1 cellular context compared by ENCODE assay signal in the genomic region with DNA sequence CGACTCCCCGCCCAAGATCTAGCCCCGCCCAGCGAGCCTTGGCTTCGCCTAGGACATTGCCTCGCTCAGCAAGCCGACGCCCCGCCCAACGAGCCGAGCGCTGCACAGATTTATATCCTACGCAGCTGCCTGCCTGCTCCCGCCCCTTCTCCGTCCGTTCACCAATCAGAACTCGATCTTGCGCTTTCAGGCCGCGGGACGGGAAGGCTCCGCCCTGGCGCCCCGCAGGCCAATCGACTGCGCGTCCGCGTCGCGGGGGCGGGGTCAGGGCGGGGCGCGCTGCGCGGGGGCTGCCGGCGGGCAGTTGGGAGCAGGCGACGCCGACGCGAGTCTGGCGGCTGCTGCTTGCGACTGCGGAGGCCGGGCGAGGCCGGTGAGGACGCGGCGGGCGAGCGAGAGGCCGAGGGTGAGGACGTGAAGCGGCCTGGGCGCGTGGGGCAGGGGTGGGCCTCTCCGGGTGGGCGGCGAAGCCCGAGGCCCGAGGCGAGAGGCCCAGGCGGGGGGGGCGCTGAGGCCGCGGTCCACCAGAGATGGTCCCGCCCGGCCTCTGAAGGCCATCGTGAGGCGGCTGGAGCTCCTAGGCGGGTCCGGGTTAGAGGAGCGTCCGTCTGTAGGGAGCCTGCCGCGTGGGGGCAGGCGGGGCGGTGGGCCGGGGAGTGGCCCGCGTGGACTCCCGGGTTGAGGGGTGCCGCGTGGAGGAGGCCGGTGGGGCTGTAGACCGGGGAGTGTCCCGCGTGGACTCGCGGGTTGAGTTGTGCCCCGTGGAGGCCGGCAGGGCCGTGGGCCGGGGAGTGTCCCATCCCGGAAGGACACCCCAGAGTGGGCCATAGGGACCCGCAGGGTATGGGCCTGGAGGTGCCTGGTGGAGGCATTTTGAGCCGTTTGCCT.
TF ChIP-seq lines count a peak whose summit lies in the region.

TSS of gene FARP2 (plus strand) at position 303 of the 888 bp plus-strand sequence. CDS start 16,823 bp downstream, outside the sequence.

TF ChIP-seq in HepG2, 621 proteins besides CTCF, POLR2A, EP300 and RAD21 (continued from another document and continues in another):
- TF ChIP-seq ZNF33A (CRISPR knock-in tag; IDR thresholded peaks at IDR 0.05; ENCODE audit: borderline replicate concordance) (no peak), MTERF4 (CRISPR knock-in tag; IDR thresholded peaks at IDR 0.05) (peak; percentile 87; the same call in 1 of the 2 replicates), IRF1 (CRISPR knock-in tag; IDR thresholded peaks at IDR 0.05; ENCODE audit: low read depth) (no peak), ZNF614 (CRISPR knock-in tag; IDR thresholded peaks at IDR 0.05; ENCODE audit: borderline replicate concordance) (peak; percentile 34; the same call in 1 of the 2 replicates), ZNF138 (CRISPR knock-in tag; IDR thresholded peaks at IDR 0.05; ENCODE audit: low read depth) (no peak), ZNF124 (CRISPR knock-in tag; IDR thresholded peaks at IDR 0.05) (peak; percentile 66; the same call in 1 of the 2 replicates), ISL2 (CRISPR knock-in tag; IDR thresholded peaks at IDR 0.05) (0 out of 2 replicates have a peak, but pooled peaks have one; percentile 12), ZSCAN12 (CRISPR knock-in tag; IDR thresholded peaks at IDR 0.05) (no peak; the same call in 1 of the 2 replicates), ZNF34 (CRISPR knock-in tag; IDR thresholded peaks at IDR 0.05; ENCODE audit: borderline replicate concordance) (peak; percentile 86), TMF1 (CRISPR knock-in tag; IDR thresholded peaks at IDR 0.05; ENCODE audit: low read depth) (no peak; the same call in none of the 2 replicates), SALL2 (CRISPR knock-in tag; IDR thresholded peaks at IDR 0.05) (peak; percentile 83; the same call in 1 of the 2 replicates), ZNF777 (CRISPR knock-in tag; IDR thresholded peaks at IDR 0.05) (peak; percentile 29; the same call in 1 of the 2 replicates), EED (CRISPR knock-in tag; IDR thresholded peaks at IDR 0.05) (peak; percentile 91; the same call in 1 of the 2 replicates), ZFP91 (CRISPR knock-in tag; IDR thresholded peaks at IDR 0.05; ENCODE audit: borderline replicate concordance) (peak; percentile 50), SMAD1 (CRISPR knock-in tag; IDR thresholded peaks at IDR 0.05; ENCODE audit: borderline replicate concordance, low read depth) (no peak), CHCHD3 (CRISPR knock-in tag; IDR thresholded peaks at IDR 0.05) (peak; percentile 88; the same call in 1 of the 2 replicates), ZNF589 (CRISPR knock-in tag; conservative IDR thresholded peaks at IDR 0.05) (no peak), ZNF510 (CRISPR knock-in tag; IDR thresholded peaks at IDR 0.05; ENCODE audit: low read depth) (no peak), ZNF234 (CRISPR knock-in tag; conservative IDR thresholded peaks at IDR 0.05) (no peak), NR1H2 (CRISPR knock-in tag; IDR thresholded peaks at IDR 0.05; ENCODE audit: borderline replicate concordance, low read depth) (peak; percentile 89; the same call in 1 of the 2 replicates), THAP11 (CRISPR knock-in tag; IDR thresholded peaks at IDR 0.05) (peak; percentile 49), TSC22D2 (CRISPR knock-in tag; IDR thresholded peaks at IDR 0.05; ENCODE audit: borderline replicate concordance) (peak; percentile 53; the same call in 1 of the 2 replicates), SIX4 (CRISPR knock-in tag; IDR thresholded peaks at IDR 0.05) (no peak; the same call in 1 of the 2 replicates), CEBPB (IDR thresholded peaks at IDR 0.05; ENCODE audit: borderline replicate concordance, low read depth, low read length) (no peak), FOSL2 (CRISPR knock-in tag; IDR thresholded peaks at IDR 0.05) (no peak), BORCS8-MEF2B (CRISPR knock-in tag; IDR thresholded peaks at IDR 0.05) (peak; percentile 62; the same call in 1 of the 2 replicates), FOXJ3 (CRISPR knock-in tag; IDR thresholded peaks at IDR 0.05; ENCODE audit: borderline replicate concordance) (no peak), ATM (IDR thresholded peaks at IDR 0.05; ENCODE audit: borderline replicate concordance) (no peak), ZNF24 (IDR thresholded peaks at IDR 0.05) (no peak), SOX5 (CRISPR knock-in tag; IDR thresholded peaks at IDR 0.05; ENCODE audit: borderline replicate concordance) (no peak; the same call in 1 of the 2 replicates), ZNF335 (CRISPR knock-in tag; IDR thresholded peaks at IDR 0.05) (peak; percentile 17; the same call in 1 of the 2 replicates), TRIM24 (CRISPR knock-in tag; IDR thresholded peaks at IDR 0.05) (no peak), JUND (CRISPR knock-in tag; IDR thresholded peaks at IDR 0.05) (no peak), ZNF441 (CRISPR knock-in tag; IDR thresholded peaks at IDR 0.05; ENCODE audit: borderline replicate concordance) (no peak), ZNF746 (CRISPR knock-in tag; IDR thresholded peaks at IDR 0.05) (no peak; the same call in 1 of the 2 replicates), TAF1 (CRISPR knock-in tag; IDR thresholded peaks at IDR 0.05) (peak; percentile 91), SMC3 (IDR thresholded peaks at IDR 0.05; ENCODE audit: low read length) (no peak), ZNF263 (CRISPR knock-in tag; IDR thresholded peaks at IDR 0.05) (no peak; the same call in 1 of the 2 replicates), ZBTB44 (CRISPR knock-in tag; IDR thresholded peaks at IDR 0.05) (no peak), RBM39 (IDR thresholded peaks at IDR 0.05; ENCODE audit: low read depth, low read length, poor library complexity, severe bottlenecking) (no peak)
- TF ChIP-seq, protein P1, sequence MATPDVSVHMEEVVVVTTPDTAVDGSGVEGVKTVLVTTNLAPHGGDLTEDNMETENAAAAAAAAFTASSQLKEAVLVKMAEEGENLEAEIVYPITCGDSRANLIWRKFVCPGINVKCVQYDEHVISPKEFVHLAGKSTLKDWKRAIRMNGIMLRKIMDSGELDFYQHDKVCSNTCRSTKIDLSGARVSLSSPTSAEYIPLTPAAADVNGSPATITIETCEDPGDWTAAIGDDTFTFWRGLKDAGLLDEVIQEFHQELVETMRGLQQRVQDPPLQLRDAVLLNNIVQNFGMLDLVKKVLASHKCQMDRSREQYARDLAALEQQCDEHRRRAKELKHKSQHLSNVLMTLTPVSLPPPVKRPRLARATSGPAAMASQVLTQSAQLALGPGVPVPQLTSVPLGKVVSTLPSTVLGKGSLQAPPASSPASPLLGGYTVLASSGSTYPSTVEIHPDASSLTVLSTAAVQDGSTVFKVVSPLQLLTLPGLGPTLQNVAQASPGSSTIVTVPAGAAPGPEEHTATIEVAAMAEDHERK (CRISPR knock-in tag; IDR thresholded peaks at IDR 0.05; ENCODE audit: low read depth) = no peak; the same call in 1 of the 2 replicates
- TF ChIP-seq, protein P2, sequence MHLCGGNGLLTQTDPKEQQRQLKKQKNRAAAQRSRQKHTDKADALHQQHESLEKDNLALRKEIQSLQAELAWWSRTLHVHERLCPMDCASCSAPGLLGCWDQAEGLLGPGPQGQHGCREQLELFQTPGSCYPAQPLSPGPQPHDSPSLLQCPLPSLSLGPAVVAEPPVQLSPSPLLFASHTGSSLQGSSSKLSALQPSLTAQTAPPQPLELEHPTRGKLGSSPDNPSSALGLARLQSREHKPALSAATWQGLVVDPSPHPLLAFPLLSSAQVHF (CRISPR knock-in tag; IDR thresholded peaks at IDR 0.05) = no peak
- TF ChIP-seq, protein P3, sequence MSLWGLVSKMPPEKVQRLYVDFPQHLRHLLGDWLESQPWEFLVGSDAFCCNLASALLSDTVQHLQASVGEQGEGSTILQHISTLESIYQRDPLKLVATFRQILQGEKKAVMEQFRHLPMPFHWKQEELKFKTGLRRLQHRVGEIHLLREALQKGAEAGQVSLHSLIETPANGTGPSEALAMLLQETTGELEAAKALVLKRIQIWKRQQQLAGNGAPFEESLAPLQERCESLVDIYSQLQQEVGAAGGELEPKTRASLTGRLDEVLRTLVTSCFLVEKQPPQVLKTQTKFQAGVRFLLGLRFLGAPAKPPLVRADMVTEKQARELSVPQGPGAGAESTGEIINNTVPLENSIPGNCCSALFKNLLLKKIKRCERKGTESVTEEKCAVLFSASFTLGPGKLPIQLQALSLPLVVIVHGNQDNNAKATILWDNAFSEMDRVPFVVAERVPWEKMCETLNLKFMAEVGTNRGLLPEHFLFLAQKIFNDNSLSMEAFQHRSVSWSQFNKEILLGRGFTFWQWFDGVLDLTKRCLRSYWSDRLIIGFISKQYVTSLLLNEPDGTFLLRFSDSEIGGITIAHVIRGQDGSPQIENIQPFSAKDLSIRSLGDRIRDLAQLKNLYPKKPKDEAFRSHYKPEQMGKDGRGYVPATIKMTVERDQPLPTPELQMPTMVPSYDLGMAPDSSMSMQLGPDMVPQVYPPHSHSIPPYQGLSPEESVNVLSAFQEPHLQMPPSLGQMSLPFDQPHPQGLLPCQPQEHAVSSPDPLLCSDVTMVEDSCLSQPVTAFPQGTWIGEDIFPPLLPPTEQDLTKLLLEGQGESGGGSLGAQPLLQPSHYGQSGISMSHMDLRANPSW (CRISPR knock-in tag; IDR thresholded peaks at IDR 0.05; ENCODE audit: borderline replicate concordance) = no peak
- TF ChIP-seq, protein P4, sequence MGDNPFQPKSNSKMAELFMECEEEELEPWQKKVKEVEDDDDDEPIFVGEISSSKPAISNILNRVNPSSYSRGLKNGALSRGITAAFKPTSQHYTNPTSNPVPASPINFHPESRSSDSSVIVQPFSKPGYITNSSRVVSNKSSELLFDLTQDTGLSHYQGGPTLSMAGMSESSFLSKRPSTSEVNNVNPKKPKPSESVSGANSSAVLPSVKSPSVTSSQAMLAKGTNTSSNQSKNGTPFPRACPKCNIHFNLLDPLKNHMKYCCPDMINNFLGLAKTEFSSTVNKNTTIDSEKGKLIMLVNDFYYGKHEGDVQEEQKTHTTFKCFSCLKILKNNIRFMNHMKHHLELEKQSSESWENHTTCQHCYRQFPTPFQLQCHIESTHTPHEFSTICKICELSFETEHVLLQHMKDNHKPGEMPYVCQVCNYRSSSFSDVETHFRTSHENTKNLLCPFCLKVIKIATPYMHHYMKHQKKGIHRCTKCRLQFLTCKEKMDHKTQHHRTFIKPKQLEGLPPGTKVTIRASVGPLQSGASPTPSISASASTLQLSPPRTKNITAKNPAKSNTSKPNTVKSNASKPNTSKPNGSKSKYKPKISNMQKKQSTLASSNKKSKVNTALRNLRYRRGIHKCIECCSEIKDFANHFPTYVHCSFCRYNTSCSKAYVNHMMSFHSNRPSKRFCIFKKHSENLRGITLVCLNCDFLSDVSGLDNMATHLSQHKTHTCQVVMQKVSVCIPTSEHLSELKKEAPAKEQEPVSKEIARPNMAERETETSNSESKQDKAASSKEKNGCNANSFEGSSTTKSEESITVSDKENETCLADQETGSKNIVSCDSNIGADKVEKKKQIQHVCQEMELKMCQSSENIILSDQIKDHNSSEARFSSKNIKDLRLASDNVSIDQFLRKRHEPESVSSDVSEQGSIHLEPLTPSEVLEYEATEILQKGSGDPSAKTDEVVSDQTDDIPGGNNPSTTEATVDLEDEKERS (CRISPR knock-in tag; IDR thresholded peaks at IDR 0.05) = peak; percentile 20; the same call in 1 of the 2 replicates
- TF ChIP-seq, protein P5, sequence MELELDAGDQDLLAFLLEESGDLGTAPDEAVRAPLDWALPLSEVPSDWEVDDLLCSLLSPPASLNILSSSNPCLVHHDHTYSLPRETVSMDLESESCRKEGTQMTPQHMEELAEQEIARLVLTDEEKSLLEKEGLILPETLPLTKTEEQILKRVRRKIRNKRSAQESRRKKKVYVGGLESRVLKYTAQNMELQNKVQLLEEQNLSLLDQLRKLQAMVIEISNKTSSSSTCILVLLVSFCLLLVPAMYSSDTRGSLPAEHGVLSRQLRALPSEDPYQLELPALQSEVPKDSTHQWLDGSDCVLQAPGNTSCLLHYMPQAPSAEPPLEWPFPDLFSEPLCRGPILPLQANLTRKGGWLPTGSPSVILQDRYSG (CRISPR knock-in tag; IDR thresholded peaks at IDR 0.05) = 0 out of 2 replicates have a peak, but pooled peaks have one; percentile 39
- TF ChIP-seq, protein P6, sequence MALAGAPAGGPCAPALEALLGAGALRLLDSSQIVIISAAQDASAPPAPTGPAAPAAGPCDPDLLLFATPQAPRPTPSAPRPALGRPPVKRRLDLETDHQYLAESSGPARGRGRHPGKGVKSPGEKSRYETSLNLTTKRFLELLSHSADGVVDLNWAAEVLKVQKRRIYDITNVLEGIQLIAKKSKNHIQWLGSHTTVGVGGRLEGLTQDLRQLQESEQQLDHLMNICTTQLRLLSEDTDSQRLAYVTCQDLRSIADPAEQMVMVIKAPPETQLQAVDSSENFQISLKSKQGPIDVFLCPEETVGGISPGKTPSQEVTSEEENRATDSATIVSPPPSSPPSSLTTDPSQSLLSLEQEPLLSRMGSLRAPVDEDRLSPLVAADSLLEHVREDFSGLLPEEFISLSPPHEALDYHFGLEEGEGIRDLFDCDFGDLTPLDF (CRISPR knock-in tag; IDR thresholded peaks at IDR 0.05) = no peak
